Comparison of ENCODE assay signal across 1 cellular context in the genomic region with DNA sequence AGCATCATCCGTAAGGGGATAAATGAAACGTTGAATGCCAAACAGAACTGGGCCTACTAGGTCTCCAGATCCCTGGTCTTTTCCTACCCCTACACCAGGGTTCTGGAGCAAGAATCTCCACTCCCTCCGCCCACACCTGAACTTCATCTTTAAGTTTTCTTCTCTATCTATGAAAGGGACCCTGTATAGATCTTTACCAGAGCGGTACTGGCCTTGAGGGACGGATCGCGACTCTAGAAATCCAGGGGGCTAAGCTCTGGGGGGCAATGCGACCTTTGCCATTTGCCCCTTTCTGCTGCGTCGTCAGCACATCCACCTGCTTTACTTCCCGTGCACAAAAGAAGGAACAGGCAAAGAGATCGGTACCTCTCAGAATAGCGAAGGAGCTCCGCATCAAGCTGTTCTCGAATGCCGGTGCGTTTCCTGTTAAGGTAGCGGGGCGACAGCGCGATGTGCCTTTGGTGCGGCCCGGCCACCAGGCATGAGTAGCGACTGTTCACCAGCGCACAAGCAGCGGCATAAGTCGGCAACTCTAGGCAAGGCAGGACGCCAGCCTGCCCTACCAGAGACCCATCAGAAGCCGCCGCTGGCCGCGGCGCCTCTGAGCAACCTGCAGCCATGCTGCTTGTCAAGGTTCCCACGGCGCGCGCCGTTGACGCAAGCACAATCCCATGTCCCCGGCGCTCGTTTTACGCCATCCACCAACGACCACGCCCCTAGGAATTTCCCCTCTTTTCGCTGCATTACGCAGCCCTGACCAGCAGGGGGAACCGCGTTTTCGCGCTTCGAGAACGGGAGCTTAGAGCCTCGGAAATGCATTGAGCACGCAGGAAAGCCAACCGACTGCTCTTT.
TF ChIP-seq lines count a peak whose summit lies in the region.

A gene with protein sequence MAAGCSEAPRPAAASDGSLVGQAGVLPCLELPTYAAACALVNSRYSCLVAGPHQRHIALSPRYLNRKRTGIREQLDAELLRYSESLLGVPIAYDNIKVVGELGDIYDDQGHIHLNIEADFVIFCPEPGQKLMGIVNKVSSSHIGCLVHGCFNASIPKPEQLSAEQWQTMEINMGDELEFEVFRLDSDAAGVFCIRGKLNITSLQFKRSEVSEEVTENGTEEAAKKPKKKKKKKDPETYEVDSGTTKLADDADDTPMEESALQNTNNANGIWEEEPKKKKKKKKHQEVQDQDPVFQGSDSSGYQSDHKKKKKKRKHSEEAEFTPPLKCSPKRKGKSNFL (minus strand): TSS at position 641 of the 852 bp plus-strand sequence. CDS start 21 bp downstream, at position 620.

TF ChIP-seq in HepG2, 621 proteins besides CTCF, POLR2A, EP300 and RAD21 (continued from another document and continues in another):
- TF ChIP-seq THAP7 (CRISPR knock-in tag; IDR thresholded peaks at IDR 0.05) (peak; percentile 36; the same call in 1 of the 2 replicates), ZNF891 (CRISPR knock-in tag; IDR thresholded peaks at IDR 0.05) (peak; percentile 86; the same call in 1 of the 2 replicates), TERF1 (CRISPR knock-in tag; IDR thresholded peaks at IDR 0.05) (no peak), ZNF232 (CRISPR knock-in tag; IDR thresholded peaks at IDR 0.05; ENCODE audit: borderline replicate concordance) (peak; percentile 74; the same call in 1 of the 2 replicates), TOE1 (CRISPR knock-in tag; IDR thresholded peaks at IDR 0.05) (0 out of 2 replicates have a peak, but pooled peaks have one; percentile 57), SMYD3 (CRISPR knock-in tag; IDR thresholded peaks at IDR 0.05) (no peak), HOXA7 (CRISPR knock-in tag; IDR thresholded peaks at IDR 0.05) (no peak), BRCA1 (CRISPR knock-in tag; IDR thresholded peaks at IDR 0.05) (0 out of 2 replicates have a peak, but pooled peaks have one; percentile 27), ONECUT2 (CRISPR knock-in tag; IDR thresholded peaks at IDR 0.05) (no peak), PHF5A (CRISPR knock-in tag; IDR thresholded peaks at IDR 0.05; ENCODE audit: low read depth, unreplicated experiment) (no peak), ZNF383 (CRISPR knock-in tag; IDR thresholded peaks at IDR 0.05; ENCODE audit: borderline replicate concordance) (no peak), POGZ (CRISPR knock-in tag; IDR thresholded peaks at IDR 0.05) (peak; percentile 99), ZZZ3 (CRISPR knock-in tag; IDR thresholded peaks at IDR 0.05; ENCODE audit: borderline replicate concordance) (peak; percentile 93), MAFK (conservative IDR thresholded peaks at IDR 0.05 in 1 of 2, IDR thresholded peaks at IDR 0.05 in 1 of 2; ENCODE audit: low read length in 2 of 2) (no peak), TP53 (CRISPR knock-in tag; conservative IDR thresholded peaks at IDR 0.05) (no peak), ZNF605 (CRISPR knock-in tag; IDR thresholded peaks at IDR 0.05) (peak; percentile 89; the same call in 1 of the 2 replicates), ZNF709 (CRISPR knock-in tag; IDR thresholded peaks at IDR 0.05) (no peak; the same call in 1 of the 2 replicates), ZNF772 (CRISPR knock-in tag; IDR thresholded peaks at IDR 0.05) (peak; percentile 72; the same call in 1 of the 2 replicates), RARA (CRISPR knock-in tag; IDR thresholded peaks at IDR 0.05) (peak; percentile 43; the same call in 1 of the 2 replicates), PAWR (CRISPR knock-in tag; IDR thresholded peaks at IDR 0.05; ENCODE audit: borderline replicate concordance) (no peak), SALL1 (CRISPR knock-in tag; IDR thresholded peaks at IDR 0.05) (peak; percentile 87), ZBTB42 (CRISPR knock-in tag; IDR thresholded peaks at IDR 0.05) (0 out of 2 replicates have a peak, but pooled peaks have one; percentile 34), NFRKB (IDR thresholded peaks at IDR 0.05) (0 out of 2 replicates have a peak, but pooled peaks have one; percentile 36), MED1 (CRISPR knock-in tag; IDR thresholded peaks at IDR 0.05) (peak; percentile 86), MAFG (CRISPR knock-in tag; IDR thresholded peaks at IDR 0.05) (no peak), MTA3 (CRISPR knock-in tag; IDR thresholded peaks at IDR 0.05) (no peak), ZMYM3 (CRISPR knock-in tag; IDR thresholded peaks at IDR 0.05) (no peak), ZNF160 (CRISPR knock-in tag; IDR thresholded peaks at IDR 0.05) (peak; percentile 31; the same call in 1 of the 2 replicates), BCL3 (CRISPR knock-in tag; IDR thresholded peaks at IDR 0.05) (peak; percentile 80; the same call in 1 of the 2 replicates), MIXL1 (CRISPR knock-in tag; IDR thresholded peaks at IDR 0.05) (peak; percentile 54; the same call in 1 of the 2 replicates), ZNF841 (CRISPR knock-in tag; IDR thresholded peaks at IDR 0.05; ENCODE audit: borderline replicate concordance) (no peak), HOXD1 (CRISPR knock-in tag; IDR thresholded peaks at IDR 0.05) (0 out of 2 replicates have a peak, but pooled peaks have one; percentile 57), FIP1L1 (IDR thresholded peaks at IDR 0.05; ENCODE audit: borderline replicate concordance, insufficient read depth, low read depth, low read length) (no peak), ZNF816 (CRISPR knock-in tag; IDR thresholded peaks at IDR 0.05; ENCODE audit: borderline replicate concordance) (no peak), PRMT3 (CRISPR knock-in tag; IDR thresholded peaks at IDR 0.05; ENCODE audit: borderline replicate concordance, low read depth) (no peak), SKI (IDR thresholded peaks at IDR 0.05; ENCODE audit: partially characterized antibody) (no peak), MED13 (CRISPR knock-in tag; IDR thresholded peaks at IDR 0.05) (no peak), ZNF274 (CRISPR knock-in tag; IDR thresholded peaks at IDR 0.05) (peak; percentile 87), ZNF670 (CRISPR knock-in tag; IDR thresholded peaks at IDR 0.05; ENCODE audit: borderline replicate concordance) (peak; percentile 62; the same call in 1 of the 2 replicates), ZNF317 (CRISPR knock-in tag; IDR thresholded peaks at IDR 0.05) (peak; percentile 61; the same call in 1 of the 2 replicates), KLF11 (CRISPR knock-in tag; IDR thresholded peaks at IDR 0.05) (peak; percentile 60; the same call in 1 of the 2 replicates), GPN1 (CRISPR knock-in tag; IDR thresholded peaks at IDR 0.05; ENCODE audit: borderline replicate concordance) (0 out of 2 replicates have a peak, but pooled peaks have one; percentile 52)
- TF ChIP-seq, protein P1, sequence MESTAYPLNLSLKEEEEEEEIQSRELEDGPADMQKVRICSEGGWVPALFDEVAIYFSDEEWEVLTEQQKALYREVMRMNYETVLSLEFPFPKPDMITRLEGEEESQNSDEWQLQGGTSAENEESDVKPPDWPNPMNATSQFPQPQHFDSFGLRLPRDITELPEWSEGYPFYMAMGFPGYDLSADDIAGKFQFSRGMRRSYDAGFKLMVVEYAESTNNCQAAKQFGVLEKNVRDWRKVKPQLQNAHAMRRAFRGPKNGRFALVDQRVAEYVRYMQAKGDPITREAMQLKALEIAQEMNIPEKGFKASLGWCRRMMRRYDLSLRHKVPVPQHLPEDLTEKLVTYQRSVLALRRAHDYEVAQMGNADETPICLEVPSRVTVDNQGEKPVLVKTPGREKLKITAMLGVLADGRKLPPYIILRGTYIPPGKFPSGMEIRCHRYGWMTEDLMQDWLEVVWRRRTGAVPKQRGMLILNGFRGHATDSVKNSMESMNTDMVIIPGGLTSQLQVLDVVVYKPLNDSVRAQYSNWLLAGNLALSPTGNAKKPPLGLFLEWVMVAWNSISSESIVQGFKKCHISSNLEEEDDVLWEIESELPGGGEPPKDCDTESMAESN (CRISPR knock-in tag; conservative IDR thresholded peaks at IDR 0.05): peak; percentile 72
- TF ChIP-seq, protein P2, sequence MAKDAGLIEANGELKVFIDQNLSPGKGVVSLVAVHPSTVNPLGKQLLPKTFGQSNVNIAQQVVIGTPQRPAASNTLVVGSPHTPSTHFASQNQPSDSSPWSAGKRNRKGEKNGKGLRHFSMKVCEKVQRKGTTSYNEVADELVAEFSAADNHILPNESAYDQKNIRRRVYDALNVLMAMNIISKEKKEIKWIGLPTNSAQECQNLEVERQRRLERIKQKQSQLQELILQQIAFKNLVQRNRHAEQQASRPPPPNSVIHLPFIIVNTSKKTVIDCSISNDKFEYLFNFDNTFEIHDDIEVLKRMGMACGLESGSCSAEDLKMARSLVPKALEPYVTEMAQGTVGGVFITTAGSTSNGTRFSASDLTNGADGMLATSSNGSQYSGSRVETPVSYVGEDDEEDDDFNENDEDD (CRISPR knock-in tag; IDR thresholded peaks at IDR 0.05; ENCODE audit: borderline replicate concordance): peak; percentile 94; the same call in 1 of the 2 replicates
- TF ChIP-seq, protein P3, sequence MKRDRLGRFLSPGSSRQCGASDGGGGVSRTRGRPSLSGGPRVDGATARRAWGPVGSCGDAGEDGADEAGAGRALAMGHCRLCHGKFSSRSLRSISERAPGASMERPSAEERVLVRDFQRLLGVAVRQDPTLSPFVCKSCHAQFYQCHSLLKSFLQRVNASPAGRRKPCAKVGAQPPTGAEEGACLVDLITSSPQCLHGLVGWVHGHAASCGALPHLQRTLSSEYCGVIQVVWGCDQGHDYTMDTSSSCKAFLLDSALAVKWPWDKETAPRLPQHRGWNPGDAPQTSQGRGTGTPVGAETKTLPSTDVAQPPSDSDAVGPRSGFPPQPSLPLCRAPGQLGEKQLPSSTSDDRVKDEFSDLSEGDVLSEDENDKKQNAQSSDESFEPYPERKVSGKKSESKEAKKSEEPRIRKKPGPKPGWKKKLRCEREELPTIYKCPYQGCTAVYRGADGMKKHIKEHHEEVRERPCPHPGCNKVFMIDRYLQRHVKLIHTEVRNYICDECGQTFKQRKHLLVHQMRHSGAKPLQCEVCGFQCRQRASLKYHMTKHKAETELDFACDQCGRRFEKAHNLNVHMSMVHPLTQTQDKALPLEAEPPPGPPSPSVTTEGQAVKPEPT (CRISPR knock-in tag; IDR thresholded peaks at IDR 0.05; ENCODE audit: low read depth): peak; percentile 74; the same call in 1 of the 2 replicates
- TF ChIP-seq, protein P4, sequence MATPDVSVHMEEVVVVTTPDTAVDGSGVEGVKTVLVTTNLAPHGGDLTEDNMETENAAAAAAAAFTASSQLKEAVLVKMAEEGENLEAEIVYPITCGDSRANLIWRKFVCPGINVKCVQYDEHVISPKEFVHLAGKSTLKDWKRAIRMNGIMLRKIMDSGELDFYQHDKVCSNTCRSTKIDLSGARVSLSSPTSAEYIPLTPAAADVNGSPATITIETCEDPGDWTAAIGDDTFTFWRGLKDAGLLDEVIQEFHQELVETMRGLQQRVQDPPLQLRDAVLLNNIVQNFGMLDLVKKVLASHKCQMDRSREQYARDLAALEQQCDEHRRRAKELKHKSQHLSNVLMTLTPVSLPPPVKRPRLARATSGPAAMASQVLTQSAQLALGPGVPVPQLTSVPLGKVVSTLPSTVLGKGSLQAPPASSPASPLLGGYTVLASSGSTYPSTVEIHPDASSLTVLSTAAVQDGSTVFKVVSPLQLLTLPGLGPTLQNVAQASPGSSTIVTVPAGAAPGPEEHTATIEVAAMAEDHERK (CRISPR knock-in tag; IDR thresholded peaks at IDR 0.05; ENCODE audit: low read depth): no peak
- TF ChIP-seq, protein P5, sequence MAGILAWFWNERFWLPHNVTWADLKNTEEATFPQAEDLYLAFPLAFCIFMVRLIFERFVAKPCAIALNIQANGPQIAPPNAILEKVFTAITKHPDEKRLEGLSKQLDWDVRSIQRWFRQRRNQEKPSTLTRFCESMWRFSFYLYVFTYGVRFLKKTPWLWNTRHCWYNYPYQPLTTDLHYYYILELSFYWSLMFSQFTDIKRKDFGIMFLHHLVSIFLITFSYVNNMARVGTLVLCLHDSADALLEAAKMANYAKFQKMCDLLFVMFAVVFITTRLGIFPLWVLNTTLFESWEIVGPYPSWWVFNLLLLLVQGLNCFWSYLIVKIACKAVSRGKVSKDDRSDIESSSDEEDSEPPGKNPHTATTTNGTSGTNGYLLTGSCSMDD (CRISPR knock-in tag; IDR thresholded peaks at IDR 0.05): peak; percentile 9; the same call in 1 of the 2 replicates
- TF ChIP-seq, protein P6, sequence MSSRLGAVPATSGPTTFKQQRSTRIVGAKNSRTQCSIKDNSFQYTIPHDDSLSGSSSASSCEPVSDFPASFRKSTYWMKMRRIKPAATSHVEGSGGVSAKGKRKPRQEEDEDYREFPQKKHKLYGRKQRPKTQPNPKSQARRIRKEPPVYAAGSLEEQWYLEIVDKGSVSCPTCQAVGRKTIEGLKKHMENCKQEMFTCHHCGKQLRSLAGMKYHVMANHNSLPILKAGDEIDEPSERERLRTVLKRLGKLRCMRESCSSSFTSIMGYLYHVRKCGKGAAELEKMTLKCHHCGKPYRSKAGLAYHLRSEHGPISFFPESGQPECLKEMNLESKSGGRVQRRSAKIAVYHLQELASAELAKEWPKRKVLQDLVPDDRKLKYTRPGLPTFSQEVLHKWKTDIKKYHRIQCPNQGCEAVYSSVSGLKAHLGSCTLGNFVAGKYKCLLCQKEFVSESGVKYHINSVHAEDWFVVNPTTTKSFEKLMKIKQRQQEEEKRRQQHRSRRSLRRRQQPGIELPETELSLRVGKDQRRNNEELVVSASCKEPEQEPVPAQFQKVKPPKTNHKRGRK (CRISPR knock-in tag; IDR thresholded peaks at IDR 0.05): no peak
